1 cellular context compared by ENCODE assay signal in genomic region chr16:85286970-85287814, GRCh38.
TF ChIP-seq lines count a peak whose summit lies in the region.

No MANE protein-coding gene starts in this region.

TF ChIP-seq in SK-N-SH, 30 proteins besides CTCF, POLR2A, EP300 and RAD21 (continued from another document):
- TF ChIP-seq MEF2A (IDR thresholded peaks at IDR 0.05; ENCODE audit: borderline replicate concordance, low read depth): no peak
- peak; percentile 97 for TF ChIP-seq MXI1 (IDR thresholded peaks at IDR 0.05; ENCODE audit: low read depth, low read length)
- no peak for TF ChIP-seq RXRA (IDR thresholded peaks at IDR 0.05; ENCODE audit: borderline replicate concordance, low read depth)
- TF ChIP-seq USF2 (IDR thresholded peaks at IDR 0.05; ENCODE audit: borderline replicate concordance, low read depth, low read length): no peak
- TF ChIP-seq PBX3 (IDR thresholded peaks at IDR 0.05): no peak
- TF ChIP-seq TEAD4 (IDR thresholded peaks at IDR 0.05; ENCODE audit: borderline replicate concordance, insufficient read depth): no peak
- TF ChIP-seq JUND (IDR thresholded peaks at IDR 0.05): no peak
